In the genomic region with DNA sequence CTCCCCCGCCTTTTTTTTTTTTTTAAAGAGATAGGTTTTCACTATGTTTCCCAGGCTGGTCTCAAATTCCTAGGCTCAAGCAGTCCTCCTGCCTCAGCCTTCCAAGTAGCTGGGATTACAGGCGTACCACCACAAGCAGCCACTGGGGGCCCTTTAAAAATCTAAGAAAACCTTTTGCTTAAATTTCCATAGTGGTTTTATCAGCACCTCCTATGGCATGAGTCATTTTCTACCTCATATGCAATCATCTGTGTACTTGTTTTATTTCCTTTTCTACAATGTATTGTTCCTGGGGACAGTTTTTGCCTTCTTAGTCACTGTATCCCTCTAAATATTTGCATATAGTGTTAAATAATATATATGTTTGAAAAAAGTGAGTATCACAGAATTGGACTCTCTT, we compare ENCODE assay signal across 9 cellular contexts. TPM values are rescaled to one million over a fixed set of nuclear protein-coding genes. Genes with fewer than 3 reads are reported as not detected.
DNase-seq lines count a peak whose midpoint lies in the region; ATAC-seq and TF ChIP-seq lines count a peak whose summit lies in the region.
"Had no signal": no experiment of that assay in that cellular context is flagged by ENCODE, and none has a peak within 500 bp of the region (broad histone marks: within the 10 kb centered on the region; RNA-seq: fewer than 3 reads in every experiment).

No MANE protein-coding gene starts in this region.

- no peaks in the 10 kb centered on the region for H3K9me3 ChIP-seq in BE2C
- H3K9me3 ChIP-seq in OCI-LY3 (ENCODE audit: insufficient read depth, low read length), result no peaks in the 10 kb centered on the region
- no peaks in the 10 kb centered on the region for H3K9me3 ChIP-seq in thyroid gland

- 89 to 94% methylated on average over 2 of the region's 2 CpGs for WGBS in thyroid gland, 2 donors

- H3K4me3 ChIP-seq in BE2C (ENCODE audit: low read depth, low read length), result no peak overlapping the region
- no peak overlapping the region for H3K4me3 ChIP-seq in OCI-LY3 (ENCODE audit: low read length)
- H3K4me3 ChIP-seq in thyroid gland (replicated peaks in 1 of 3), result no peak overlapping the region

- H3K27me3 ChIP-seq in BE2C (no peaks in the 10 kb centered on the region), OCI-LY3 (ENCODE audit: low read depth, low read length) (no peaks in the 10 kb centered on the region), thyroid gland (no peaks in the 10 kb centered on the region)

- H3K9ac ChIP-seq in OCI-LY3 (ENCODE audit: low read length), result no peak overlapping the region

- peaks cover 11% of the 10 kb centered on the region for H3K36me3 ChIP-seq in BE2C
- H3K36me3 ChIP-seq in OCI-LY3 (replicated peaks; ENCODE audit: low read depth, low read length), result peaks cover 18% of the 10 kb centered on the region
- no peaks in the 10 kb centered on the region for H3K36me3 ChIP-seq in thyroid gland

- TF ChIP-seq POLR2A in thyroid gland (IDR thresholded peaks at IDR 0.05), result no peak

- intact Hi-C loops in left colon (cut with DNase I, micrococcal nuclease), result no loop called here
- intact Hi-C loops in thyroid gland (cut with DNase I), result no loop called here

- H3K27ac ChIP-seq in OCI-LY3 (ENCODE audit: low read length), result no peak overlapping the region
- no peak overlapping the region for H3K27ac ChIP-seq in thyroid gland

- DNase-seq in BE2C (peak; percentile 20), left colon (no peak), thyroid gland (no peak), nucleus accumbens (lab: John Stamatoyannopoulos, UW) (no peak)
- DNase-seq in activated T-helper 9 cell treated with anti-CD3 and anti-CD28 coated beads, Interleukin-2, amount 50 U/mL, for 16 hours (ENCODE audit: low read depth), result peak; percentile 30
- DNase-seq: right cardiac atrium had no signal

- peak overlapping the region; percentile 16; the same call in 1 of the 2 replicates for H3K4me2 ChIP-seq in OCI-LY3 (ENCODE audit: low read length)

- H3K4me1 ChIP-seq in BE2C (no peaks in the 10 kb centered on the region), OCI-LY3 (ENCODE audit: low read length) (peaks cover 54% of the 10 kb centered on the region), thyroid gland (peaks cover 21 to 22% of the 10 kb centered on the region in 2 donors)

- H4K20me1 ChIP-seq in OCI-LY3 (ENCODE audit: insufficient read depth, low read length), result peaks cover 92% of the 10 kb centered on the region

- H3K79me2 ChIP-seq in OCI-LY3 (ENCODE audit: low read length), result peaks cover 100% of the 10 kb centered on the region

- H2AFZ ChIP-seq in OCI-LY3 (ENCODE audit: low read depth, low read length), result no peak overlapping the region

- TF ChIP-seq CTCF in BE2C (IDR thresholded peaks at IDR 0.05; ENCODE audit: low read depth, low read length) (peak; percentile 43), OCI-LY3 (IDR thresholded peaks at IDR 0.05; ENCODE audit: low read depth, low read length) (peak; percentile 17; the same call in 1 of the 2 replicates), thyroid gland (IDR thresholded peaks at IDR 0.05) (no peak)

- ATAC-seq in GM21723 (IDR thresholded peaks at IDR 0.05; ENCODE audit: unreplicated experiment), result peak; percentile 36
- peak; percentile 48 for ATAC-seq in left colon
- no peak for ATAC-seq in GM18858 (IDR thresholded peaks at IDR 0.05; ENCODE audit: unreplicated experiment)

RNA-seq across cellular contexts. Expression of a gene that starts 29.2 kb away (rescaled TPM):
- 53.2 TPM for polyA plus RNA-seq in BE2C (2012; ENCODE audit: insufficient read depth, insufficient read length, low read depth)
- 10 to 100 TPM; 59.2 to 90.7 TPM for total RNA-seq in left colon
- 10 to 100 TPM; 39.4 to 59.4 (median 49.9) TPM for total RNA-seq in thyroid gland

Comparison
In these comparisons a context has a peak if more than half of its experiments do, and no peak if none do; other contexts are left out.
1. DNase-seq: peak in BE2C (single experiment) and activated T-helper 9 cell treated with anti-CD3 and anti-CD28 coated beads, Interleukin-2, amount 50 U/mL, for 16 hours (single experiment); none in left colon (0 of 2), thyroid gland (0 of 2) and nucleus accumbens (0 of 56).
2. CTCF ChIP-seq: peak in BE2C (single experiment) and OCI-LY3 (single experiment); none in thyroid gland (0 of 6).